Comparison of ENCODE assay signal across 1 cellular context in genomic region chr6:20403766-20404640, GRCh38.
TF ChIP-seq lines count a peak whose summit lies in the region.

No MANE protein-coding gene starts in this region.

TF ChIP-seq in HEK293, 187 proteins besides CTCF, POLR2A, EP300 and RAD21 (continued from another document):
- TF ChIP-seq ZBTB6 (tag by site-specific recombination; IDR thresholded peaks at IDR 0.05) (no peak), TCF7L2 (IDR thresholded peaks at IDR 0.05; ENCODE audit: borderline replicate concordance, low read depth, low read length) (no peak), ZNF157 (tag by site-specific recombination; IDR thresholded peaks at IDR 0.05) (no peak), ZNF335 (tag by site-specific recombination; conservative IDR thresholded peaks at IDR 0.05) (peak; percentile 66; the same call in 1 of the 2 replicates), ZBTB7A (tag by site-specific recombination; IDR thresholded peaks at IDR 0.05; ENCODE audit: low read depth) (0 out of 2 replicates have a peak, but pooled peaks have one; percentile 25), ELK4 (IDR thresholded peaks at IDR 0.05; ENCODE audit: borderline replicate concordance, low read depth, low read length) (no peak), ZNF621 (tag by site-specific recombination; IDR thresholded peaks at IDR 0.05) (no peak), ZNF510 (tag by site-specific recombination; IDR thresholded peaks at IDR 0.05; ENCODE audit: insufficient replicate concordance) (no peak), PATZ1 (tag by site-specific recombination; IDR thresholded peaks at IDR 0.05) (peak; percentile 72), ZNF266 (tag by site-specific recombination; IDR thresholded peaks at IDR 0.05; ENCODE audit: low read depth) (no peak), PRDM6 (tag by site-specific recombination; IDR thresholded peaks at IDR 0.05) (no peak), ZNF155 (tag by site-specific recombination; IDR thresholded peaks at IDR 0.05) (no peak), ZNF654 (tag by site-specific recombination; IDR thresholded peaks at IDR 0.05; ENCODE audit: low read depth) (no peak), HOXC10 (CRISPR knock-in tag; IDR thresholded peaks at IDR 0.05) (no peak), ZNF785 (tag by site-specific recombination; IDR thresholded peaks at IDR 0.05) (no peak), ZNF148 (tag by site-specific recombination; IDR thresholded peaks at IDR 0.05; ENCODE audit: borderline replicate concordance) (no peak), ZNF623 (tag by site-specific recombination; IDR thresholded peaks at IDR 0.05) (no peak), ZBTB10 (tag by site-specific recombination; IDR thresholded peaks at IDR 0.05) (no peak), ZNF416 (tag by site-specific recombination; IDR thresholded peaks at IDR 0.05) (no peak), ZNF558 (tag by site-specific recombination; IDR thresholded peaks at IDR 0.05) (no peak), ZNF366 (tag by site-specific recombination; conservative IDR thresholded peaks at IDR 0.05) (peak; percentile 40; the same call in 1 of the 2 replicates), SP2 (tag by site-specific recombination; IDR thresholded peaks at IDR 0.05) (peak; percentile 59), ZNF596 (tag by site-specific recombination; IDR thresholded peaks at IDR 0.05) (no peak), ZNF404 (tag by site-specific recombination; IDR thresholded peaks at IDR 0.05) (no peak), ZNF140 (tag by site-specific recombination; IDR thresholded peaks at IDR 0.05) (no peak), ZNF560 (tag by site-specific recombination; IDR thresholded peaks at IDR 0.05; ENCODE audit: borderline replicate concordance) (no peak), ZNF280C (tag by site-specific recombination; IDR thresholded peaks at IDR 0.05) (no peak), ZNF677 (tag by site-specific recombination; IDR thresholded peaks at IDR 0.05) (no peak), ZFP41 (tag by site-specific recombination; IDR thresholded peaks at IDR 0.05; ENCODE audit: borderline replicate concordance) (no peak), ZNF10 (tag by site-specific recombination; IDR thresholded peaks at IDR 0.05) (no peak), ZNF670 (tag by site-specific recombination; IDR thresholded peaks at IDR 0.05; ENCODE audit: low read depth) (no peak), HOXD13 (CRISPR knock-in tag; IDR thresholded peaks at IDR 0.05; ENCODE audit: borderline replicate concordance) (no peak), ZNF600 (tag by site-specific recombination; IDR thresholded peaks at IDR 0.05) (no peak), ZBTB26 (tag by site-specific recombination; optimal IDR thresholded peaks at IDR 0.05) (no peak), ZNF302 (tag by site-specific recombination; IDR thresholded peaks at IDR 0.05; ENCODE audit: low read depth) (no peak), ZBTB17 (tag by site-specific recombination; IDR thresholded peaks at IDR 0.05) (0 out of 2 replicates have a peak, but pooled peaks have one; percentile 31), ZNF138 (tag by site-specific recombination; IDR thresholded peaks at IDR 0.05; ENCODE audit: borderline replicate concordance) (no peak), ZNF341 (tag by site-specific recombination; IDR thresholded peaks at IDR 0.05; ENCODE audit: low read depth) (peak; percentile 87), ZFP37 (tag by site-specific recombination; IDR thresholded peaks at IDR 0.05) (0 out of 2 replicates have a peak, but pooled peaks have one; percentile 9), ZNF518A (tag by site-specific recombination; conservative IDR thresholded peaks at IDR 0.05; ENCODE audit: low read depth) (no peak)
